22 cellular contexts compared by ENCODE assay signal in the genomic region with DNA sequence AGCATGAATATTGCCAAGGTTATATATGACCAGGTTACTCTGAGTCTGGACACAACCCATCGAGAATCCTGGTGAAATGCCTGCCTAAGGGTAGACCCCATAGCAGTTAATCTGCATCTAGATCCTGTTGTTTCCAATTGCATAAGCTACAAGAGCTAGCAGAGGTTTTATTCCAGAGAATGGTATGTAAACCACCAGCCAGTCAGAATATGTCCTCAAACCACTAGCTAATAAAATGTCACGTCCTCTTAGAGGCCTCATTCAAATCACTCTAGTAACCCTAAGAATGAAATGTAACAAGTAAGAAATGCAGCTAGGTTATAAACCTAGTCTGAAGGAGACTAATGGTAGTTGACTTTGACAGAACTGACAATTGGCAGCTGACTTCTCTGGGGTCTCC.
"Had no signal": no experiment of that assay in that cellular context is flagged by ENCODE, and none has a peak within 500 bp of the region (broad histone marks: within the 10 kb centered on the region; RNA-seq: fewer than 3 reads in every experiment).

No MANE protein-coding gene starts in this region.

- H3K27ac ChIP-seq: breast epithelium, Peyer's patch, RWPE1 had no signal

- DNase-seq: activated CD4-positive, alpha-beta T cell treated with anti-CD3 and anti-CD28 coated beads for 48 hours; activated CD4-positive, alpha-beta T cell treated with anti-CD3 and anti-CD28 coated beads, Interleukin-2, amount 50 U/mL, for 4 hours; activated CD4-positive, CD25-positive, alpha-beta regulatory T cell treated with anti-CD3 and anti-CD28 coated beads, Interleukin-2, amount 50 U/mL, for 72 hours; activated CD8-positive, alpha-beta memory T cell treated with anti-CD3 and anti-CD28 coated beads, Interleukin-2, amount 50 U/mL, for 48 hours; activated CD8-positive, alpha-beta T cell treated with anti-CD3 and anti-CD28 coated beads, Interleukin-2, amount 10 ng/mL, durations not matched to agents 7 days and 5 days; activated naive CD4-positive, alpha-beta T cell treated with anti-CD3 and anti-CD28 coated beads, Interleukin-2, amount 50 U/mL, for 16 hours; activated naive CD8-positive, alpha-beta T cell treated with anti-CD3 and anti-CD28 coated beads, Interleukin-2, amount 10 ng/mL, durations not matched to agents 7 days and 5 days; activated T-cell treated with anti-CD3 and anti-CD28 coated beads, Interleukin-2, amount 50 U/mL, for 1 hour; aorta; caudate nucleus; NCI-H146; NCI-H187 treated with DMSO at 0.1 percent for 48 hours; NCI-H2081 treated with DMSO at 0.1 percent for 48 hours; NCI-H446; NCI-H524; Peyer's patch; Right ventricle myocardium superior; T-helper 17 cell; T-helper 9 cell had no signal

- H3K4me3 Mint-ChIP-seq: activated CD8-positive, alpha-beta T cell treated with anti-CD3 and anti-CD28 coated beads, Interleukin-2, amount 10 ng/mL, durations not matched to agents 7 days and 5 days; activated naive CD8-positive, alpha-beta T cell treated with anti-CD3 and anti-CD28 coated beads, Interleukin-2, amount 10 ng/mL, durations not matched to agents 7 days and 5 days; T-helper 17 cell; WTC11 had no signal

- H3K27ac Mint-ChIP-seq: activated CD8-positive, alpha-beta T cell treated with anti-CD3 and anti-CD28 coated beads, Interleukin-2, amount 10 ng/mL, durations not matched to agents 7 days and 5 days; activated naive CD8-positive, alpha-beta T cell treated with anti-CD3 and anti-CD28 coated beads, Interleukin-2, amount 10 ng/mL, durations not matched to agents 7 days and 5 days; T-helper 17 cell; WTC11 had no signal

- H3K36me3 ChIP-seq: breast epithelium, Peyer's patch had no signal

- H3K9me3 ChIP-seq: breast epithelium, Peyer's patch had no signal

- H3K4me1 Mint-ChIP-seq: activated naive CD8-positive, alpha-beta T cell treated with anti-CD3 and anti-CD28 coated beads, Interleukin-2, amount 10 ng/mL, durations not matched to agents 7 days and 5 days; T-helper 17 cell; WTC11 had no signal

- H3K27me3 ChIP-seq: breast epithelium, Peyer's patch had no signal

- H3K4me3 ChIP-seq: breast epithelium, Peyer's patch had no signal

- H3K27me3 Mint-ChIP-seq: activated naive CD8-positive, alpha-beta T cell treated with anti-CD3 and anti-CD28 coated beads, Interleukin-2, amount 10 ng/mL, durations not matched to agents 7 days and 5 days; T-helper 17 cell had no signal

- ATAC-seq: activated CD8-positive, alpha-beta T cell treated with anti-CD3 and anti-CD28 coated beads, Interleukin-2, amount 10 ng/mL, durations not matched to agents 7 days and 5 days; T-helper 17 cell; WTC11 had no signal

- H3K4me1 ChIP-seq: breast epithelium, Peyer's patch had no signal
